Comparison of ENCODE assay signal across 9 cellular contexts in genomic region chr5:1793301-1793740, GRCh38. TPM values are rescaled to one million over a fixed set of nuclear protein-coding genes. Genes with fewer than 3 reads are reported as not detected.
DNase-seq lines count a peak whose midpoint lies in the region; ATAC-seq and TF ChIP-seq lines count a peak whose summit lies in the region.
"Had no signal": no experiment of that assay in that cellular context is flagged by ENCODE, and none has a peak within 500 bp of the region (broad histone marks: within the 10 kb centered on the region; RNA-seq: fewer than 3 reads in every experiment).

No MANE protein-coding gene starts in this region.

- no peak for TF ChIP-seq CTCF in GM12864 (IDR thresholded peaks at IDR 0.05; ENCODE audit: low read depth, low read length, missing control alignments)
- TF ChIP-seq CTCF in Panc1 (IDR thresholded peaks at IDR 0.05), result no peak

- ATAC-seq in Panc1 (no peak), GM21381 (IDR thresholded peaks at IDR 0.05; ENCODE audit: unreplicated experiment) (no peak)

- H3K27me3 ChIP-seq in Panc1 (ENCODE audit: control insufficient read depth, insufficient read depth, low read length), result no peaks in the 10 kb centered on the region
- H3K27me3 ChIP-seq: adrenal gland had no signal

- CTCF ChIA-PET in Panc1 (lab: Charles Lee), result no interaction called here

- DNase-seq in GM12864 (ENCODE audit: low read depth) (no peak), Panc1 (ENCODE audit: low read depth, low spot score) (no peak), brain pericyte (ENCODE audit: low read depth, low spot score) (peak; percentile 83), HuH-7 (ENCODE audit: low spot score) (no peak), NCI-H774 (lab: John Stamatoyannopoulos, UW) (no peak), DMS153 (lab: John Stamatoyannopoulos, UW) (no peak)
- peak; percentile 35 to 53 (median 39) for DNase-seq in stimulated activated CD4-positive, alpha-beta T cell treated with anti-CD3 and anti-CD28 coated beads, Interleukin-12 subunit alpha, Interleukin-12 subunit beta, amount 100 ng/mL, for 48 hours (ENCODE audit: low read depth in 2 of 3, low spot score in 1 of 3)
- DNase-seq: adrenal gland had no signal

- in situ Hi-C loops in Panc1 (cut with HindIII; ENCODE audit: low pct_unique_long_range_greater_than_20kb, low sequenced_read_pairs), result no loop called here

- BruUV-seq in Panc1 (replicated peaks; lab: Mats Ljungman, UMichigan), result no TSS peak

- no peaks in the 10 kb centered on the region for H3K9me3 ChIP-seq in Panc1 (ENCODE audit: control insufficient read depth, insufficient read depth, low read depth, low read length)
- H3K9me3 ChIP-seq: adrenal gland had no signal

- POLR2A ChIA-PET in Panc1 (lab: Charles Lee), result no interaction called here

- peak overlapping the region; percentile 56 for H3K4me3 ChIP-seq in GM12864 (ENCODE audit: low read depth, low read length)
- H3K4me3 ChIP-seq in Panc1 (ENCODE audit: low read depth in 2 of 2, low read length in 2 of 2), result no peak overlapping the region
- H3K4me3 ChIP-seq: adrenal gland had no signal

- H3K4me1 ChIP-seq in Panc1 (ENCODE audit: control insufficient read depth, insufficient read depth, low read length), result peaks cover 25% of the 10 kb centered on the region
- H3K4me1 ChIP-seq: adrenal gland had no signal

- H3K27ac ChIP-seq in Panc1 (ENCODE audit: low read length), result peak overlapping the region; percentile 39; the same call in 1 of the 2 replicates
- H3K27ac ChIP-seq: adrenal gland had no signal

- peaks cover 5% of the 10 kb centered on the region; the same call in 1 of the 2 replicates for H3K36me3 ChIP-seq in Panc1 (ENCODE audit: control insufficient read depth, insufficient read depth, low read length)

- intact Hi-C loops in Panc1 (cut with micrococcal nuclease; ENCODE audit: unreplicated experiment), result no loop called here

RNA-seq across cellular contexts. Expression of gene MRPL36, which starts 6.3 kb away (rescaled TPM):
- total RNA-seq in Panc1 (2021; ENCODE audit: unreplicated experiment), result 79.9 TPM
- 79.2 TPM for polyA plus RNA-seq in Panc1 (2012; ENCODE audit: insufficient read length)

RNA-seq across cellular contexts. Expression of gene NDUFS6, which starts 7.9 kb away (rescaled TPM):
- total RNA-seq in Panc1 (2021; ENCODE audit: unreplicated experiment), result 70.6 TPM
- 299 TPM for polyA plus RNA-seq in Panc1 (2012; ENCODE audit: insufficient read length)

Comparison
In these comparisons a context has a peak if more than half of its experiments do, and no peak if none do; other contexts are left out.
1. DNase-seq: peak in brain pericyte (single experiment) and stimulated activated CD4-positive, alpha-beta T cell treated with anti-CD3 and anti-CD28 coated beads, Interleukin-12 subunit alpha, Interleukin-12 subunit beta, amount 100 ng/mL, for 48 hours (3 of 3); none in GM12864 (single experiment), Panc1 (single experiment), HuH-7 (single experiment), NCI-H774 (single experiment) and DMS153 (single experiment).